ENCODE assay signal across 8 cellular contexts in the genomic region with DNA sequence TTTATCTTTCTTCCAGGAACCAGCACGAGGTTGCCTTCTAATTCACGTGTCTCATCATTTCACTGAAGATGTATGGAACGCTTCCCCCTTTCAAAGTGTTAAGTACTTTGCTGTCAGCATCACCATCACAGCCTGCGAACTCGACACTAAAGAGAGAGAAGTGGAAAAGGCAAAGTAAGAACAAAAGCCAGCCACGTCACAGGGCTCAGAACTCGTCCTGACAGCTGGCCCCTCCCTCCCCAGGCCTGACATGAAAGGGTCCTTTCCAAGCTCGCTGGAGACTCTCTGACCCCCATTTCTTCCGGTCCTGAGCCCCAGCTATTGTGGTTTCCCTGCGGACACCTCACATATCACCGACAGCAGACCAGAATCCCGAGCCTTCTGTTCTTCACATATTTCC.
"Had no signal": no experiment of that assay in that cellular context is flagged by ENCODE, and none has a peak within 500 bp of the region (broad histone marks: within the 10 kb centered on the region; RNA-seq: fewer than 3 reads in every experiment).

No MANE protein-coding gene starts in this region.

- FAIRE-seq: G401.6, GM12878, GM12891, GM12892, GM18507, GM19239 had no signal

- H3K4me3 ChIP-seq: GM12878 had no signal

- ATAC-seq: GM12878 had no signal

- DNase-seq: GDM1, GF-D8 had no signal
